9 cellular contexts compared by ENCODE assay signal in genomic region chr4:8117278-8117682, GRCh38. TPM values are rescaled to one million over a fixed set of nuclear protein-coding genes. Genes with fewer than 3 reads are reported as not detected.
DNase-seq lines count a peak whose midpoint lies in the region; TF ChIP-seq lines count a peak whose summit lies in the region.
"Had no signal": no experiment of that assay in that cellular context is flagged by ENCODE, and none has a peak within 500 bp of the region (broad histone marks: within the 10 kb centered on the region; RNA-seq: fewer than 3 reads in every experiment).

No MANE protein-coding gene starts in this region.

- H3K4me1 ChIP-seq in MM.1S (ENCODE audit: low read length) = no peaks in the 10 kb centered on the region
- H3K4me1 ChIP-seq: uterus had no signal

- H3K9ac ChIP-seq in MM.1S (ENCODE audit: low read length) = no peak overlapping the region

- no peaks in the 10 kb centered on the region for H3K36me3 Mint-ChIP-seq in activated T-helper 1 cell treated with anti-CD3 and anti-CD28 coated beads, Interleukin-12 subunit alpha, Interleukin-12 subunit beta, Interleukin-2, Interleukin-4 antibody, amounts not matched to agents 30 ng/mL and 10 ng/mL and 1 ng/mL, durations not matched to agents 14 hours and 24 hours and 36 hours (ENCODE audit: low read depth)
- no peaks in the 10 kb centered on the region for H3K36me3 Mint-ChIP-seq in mesothelial cell of epicardium

- peak in 2 of 3 experiments; percentile 19 to 42 for DNase-seq in NCI-H1417 (lab: John Stamatoyannopoulos, UW)
- DNase-seq in NCI-H1417 treated with DMSO at 0.1 percent for 48 hours (lab: John Stamatoyannopoulos, UW) = no peak
- DNase-seq in MM.1S = peak; percentile 21
- peak; percentile 22 for DNase-seq in activated T-helper 1 cell treated with anti-CD3 and anti-CD28 coated beads, Interleukin-12 subunit alpha, Interleukin-12 subunit beta, Interleukin-2, Interleukin-4 antibody, amounts not matched to agents 30 ng/mL and 10 ng/mL and 1 ng/mL, durations not matched to agents 14 hours and 24 hours and 36 hours (ENCODE audit: low spot score)
- DNase-seq in kidney tubule cell (ENCODE audit: low spot score) = peak; percentile 22
- DNase-seq in GM10248 (ENCODE audit: extremely low spot score) = no peak
- DNase-seq in mesothelial cell of epicardium (ENCODE audit: low spot score in 2 of 2, unreplicated experiment in 2 of 2) = no peak
- DNase-seq in NCI-H510A (lab: John Stamatoyannopoulos, UW) = no peak

- no peak overlapping the region for H3K4me3 ChIP-seq in MM.1S (ENCODE audit: low read length)
- H3K4me3 ChIP-seq: uterus had no signal

- H4K20me1 ChIP-seq in MM.1S (ENCODE audit: insufficient read depth, low read length) = no peaks in the 10 kb centered on the region

- H2AFZ ChIP-seq in MM.1S (ENCODE audit: low read length) = no peak overlapping the region

- no peaks in the 10 kb centered on the region for H3K9me3 ChIP-seq in MM.1S (replicated peaks; ENCODE audit: insufficient read depth, low read length)
- H3K9me3 ChIP-seq: uterus had no signal

- H3K27me3 ChIP-seq in MM.1S (replicated peaks; ENCODE audit: insufficient read depth, low read length) = peaks cover 97% of the 10 kb centered on the region
- H3K27me3 ChIP-seq: uterus had no signal

- H3K36me3 ChIP-seq in MM.1S (replicated peaks; ENCODE audit: insufficient read depth, low read length) = no peaks in the 10 kb centered on the region
- H3K36me3 ChIP-seq: uterus had no signal

- TF ChIP-seq CTCF in MM.1S (IDR thresholded peaks at IDR 0.05; ENCODE audit: low read length) = no peak
- TF ChIP-seq CTCF in GM10248 (IDR thresholded peaks at IDR 0.05; ENCODE audit: control extremely low read depth, extremely low read depth, low read depth, missing control alignments) = no peak
- no peak for TF ChIP-seq CTCF in mesothelial cell of epicardium (IDR thresholded peaks at IDR 0.05; ENCODE audit: unreplicated experiment)

- POLR2A ChIA-PET in GM10248 (lab: Yijun Ruan, JAX) = no interaction called here

- no peaks in the 10 kb centered on the region for H3K79me2 ChIP-seq in MM.1S (ENCODE audit: low read length)

- H3F3A ChIP-seq in MM.1S (ENCODE audit: insufficient read depth, low read length) = no peaks in the 10 kb centered on the region

- no peak overlapping the region for H3K4me3 Mint-ChIP-seq in activated T-helper 1 cell treated with anti-CD3 and anti-CD28 coated beads, Interleukin-12 subunit alpha, Interleukin-12 subunit beta, Interleukin-2, Interleukin-4 antibody, amounts not matched to agents 30 ng/mL and 10 ng/mL and 1 ng/mL, durations not matched to agents 14 hours and 24 hours and 36 hours
- no peak overlapping the region for H3K4me3 Mint-ChIP-seq in mesothelial cell of epicardium

- H3K27ac Mint-ChIP-seq in activated T-helper 1 cell treated with anti-CD3 and anti-CD28 coated beads, Interleukin-12 subunit alpha, Interleukin-12 subunit beta, Interleukin-2, Interleukin-4 antibody, amounts not matched to agents 30 ng/mL and 10 ng/mL and 1 ng/mL, durations not matched to agents 14 hours and 24 hours and 36 hours = no peak overlapping the region
- H3K27ac Mint-ChIP-seq in mesothelial cell of epicardium = no peak overlapping the region

- no peaks in the 10 kb centered on the region for H3K4me1 Mint-ChIP-seq in activated T-helper 1 cell treated with anti-CD3 and anti-CD28 coated beads, Interleukin-12 subunit alpha, Interleukin-12 subunit beta, Interleukin-2, Interleukin-4 antibody, amounts not matched to agents 30 ng/mL and 10 ng/mL and 1 ng/mL, durations not matched to agents 14 hours and 24 hours and 36 hours (ENCODE audit: low read depth)
- peaks cover 10% of the 10 kb centered on the region for H3K4me1 Mint-ChIP-seq in mesothelial cell of epicardium

- H3K27ac ChIP-seq in MM.1S (ENCODE audit: low read length) = no peak overlapping the region
- H3K27ac ChIP-seq: uterus had no signal

- CTCF ChIA-PET in GM10248 (lab: Yijun Ruan, JAX) = no interaction called here

- H3K4me2 ChIP-seq in MM.1S (ENCODE audit: low read depth, low read length) = no peak overlapping the region

- H3K9me3 Mint-ChIP-seq in activated T-helper 1 cell treated with anti-CD3 and anti-CD28 coated beads, Interleukin-12 subunit alpha, Interleukin-12 subunit beta, Interleukin-2, Interleukin-4 antibody, amounts not matched to agents 30 ng/mL and 10 ng/mL and 1 ng/mL, durations not matched to agents 14 hours and 24 hours and 36 hours = no peaks in the 10 kb centered on the region
- H3K9me3 Mint-ChIP-seq in mesothelial cell of epicardium = no peaks in the 10 kb centered on the region

- peaks cover 2% of the 10 kb centered on the region for H3K27me3 Mint-ChIP-seq in activated T-helper 1 cell treated with anti-CD3 and anti-CD28 coated beads, Interleukin-12 subunit alpha, Interleukin-12 subunit beta, Interleukin-2, Interleukin-4 antibody, amounts not matched to agents 30 ng/mL and 10 ng/mL and 1 ng/mL, durations not matched to agents 14 hours and 24 hours and 36 hours (ENCODE audit: insufficient read depth)
- H3K27me3 Mint-ChIP-seq in mesothelial cell of epicardium (ENCODE audit: low read depth) = peaks cover 7% of the 10 kb centered on the region

- intact Hi-C loops in activated T-helper 1 cell treated with anti-CD3 and anti-CD28 coated beads, Interleukin-12 subunit alpha, Interleukin-12 subunit beta, Interleukin-2, Interleukin-4 antibody, amounts not matched to agents 30 ng/mL and 10 ng/mL and 1 ng/mL, durations not matched to agents 14 hours and 24 hours and 36 hours (cut with micrococcal nuclease) = loop anchor here (1.0 kb wide), 1 partner anchor 42 kb away; no protein-coding TSS in a partner anchor

- no peaks in the 10 kb centered on the region for H3K9me2 ChIP-seq in MM.1S (replicated peaks; ENCODE audit: insufficient read depth, low read length)

RNA-seq across cellular contexts. Expression of gene ABLIM2, which starts 41.3 kb away (rescaled TPM):
- total RNA-seq in activated T-helper 1 cell treated with anti-CD3 and anti-CD28 coated beads, Interleukin-12 subunit alpha, Interleukin-12 subunit beta, Interleukin-2, Interleukin-4 antibody, amounts not matched to agents 30 ng/mL and 10 ng/mL and 1 ng/mL, durations not matched to agents 14 hours and 24 hours and 36 hours = 0.24 and 0.36 TPM in 2 replicates
- 2.7 to 3.5 TPM (median 3.1 TPM) in 3 replicates for total RNA-seq in mesothelial cell of epicardium

Comparison
In these comparisons a context has a peak if more than half of its experiments do, and no peak if none do; other contexts are left out.
1. DNase-seq: peak in NCI-H1417 (2 of 3), MM.1S (single experiment), activated T-helper 1 cell treated with anti-CD3 and anti-CD28 coated beads, Interleukin-12 subunit alpha, Interleukin-12 subunit beta, Interleukin-2, Interleukin-4 antibody, amounts not matched to agents 30 ng/mL and 10 ng/mL and 1 ng/mL, durations not matched to agents 14 hours and 24 hours and 36 hours (single experiment) and kidney tubule cell (single experiment); none in NCI-H1417 treated with DMSO at 0.1 percent for 48 hours (single experiment), GM10248 (single experiment), mesothelial cell of epicardium (0 of 2) and NCI-H510A (single experiment).